In the genomic region with DNA sequence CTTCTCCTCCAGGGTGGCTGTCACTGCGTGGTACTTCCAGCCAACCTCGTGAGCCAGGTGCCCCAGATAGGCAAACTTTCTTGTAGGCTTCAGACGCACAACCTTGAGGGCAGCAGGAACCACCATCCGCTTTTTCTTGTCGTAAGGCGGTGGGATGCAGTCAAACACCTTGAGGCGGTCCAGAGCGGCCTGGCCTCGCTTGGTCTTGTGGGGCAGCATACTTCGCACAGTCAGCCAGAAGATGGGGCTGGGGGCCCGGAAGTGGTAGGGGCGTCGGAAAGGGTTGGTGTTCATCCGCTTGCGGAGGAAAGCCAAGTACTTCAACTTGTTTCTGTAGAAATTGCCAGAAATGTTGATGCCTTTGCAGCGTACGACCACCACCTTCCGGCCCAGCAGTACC, we compare ENCODE assay signal across 24 cellular contexts. TPM values are rescaled to one million over a fixed set of nuclear protein-coding genes. Genes with fewer than 3 reads are reported as not detected.
DNase-seq lines count a peak whose midpoint lies in the region; ATAC-seq, FAIRE-seq and TF ChIP-seq lines count a peak whose summit lies in the region.
"Had no signal": no experiment of that assay in that cellular context is flagged by ENCODE, and none has a peak within 500 bp of the region (broad histone marks: within the 10 kb centered on the region; RNA-seq: fewer than 3 reads in every experiment).

No MANE protein-coding gene starts in this region.

- H3K4me3 ChIP-seq in kidney (ENCODE audit: low read length in 2 of 2): no peak overlapping the region
- H3K4me3 ChIP-seq: A549; BLaER1 treated with 17β-estradiol and CSF1 and Interleukin-3, amounts not matched to agents 10 nM and 100 nM; GM12878; GM23338; HAP-1 had no signal

- no peaks in the 10 kb centered on the region for H4K20me1 ChIP-seq in H9 (ENCODE audit: control insufficient read depth, insufficient read depth, insufficient read length)

- H3K4me2 ChIP-seq in H9 (ENCODE audit: insufficient read depth, insufficient read length, low read length): no peak overlapping the region
- H3K4me2 ChIP-seq: A549; BLaER1 treated with 17β-estradiol and CSF1 and Interleukin-3, amounts not matched to agents 10 nM and 100 nM; GM23338 had no signal

- H3K27ac Mint-ChIP-seq in H9 (peak overlapping the region in 2 of 3 experiments; percentile 46 to 59; a peak in 2 of 7 replicates), activated B cell treated with CpG ODN at 0.5 μM for 24 hours (peak overlapping the region; percentile 31)
- H3K27ac Mint-ChIP-seq: CD4-positive, alpha-beta T cell; GM23338; HFFc6 had no signal

- H3K56ac ChIP-seq in H9 (ENCODE audit: insufficient read length, low read depth, low read length): no peak overlapping the region

- ATAC-seq in activated B cell treated with CpG ODN at 0.5 μM for 24 hours (ENCODE audit: low read depth): no peak
- ATAC-seq: A549, GM12878, GM23338 had no signal

- POLR2A ChIA-PET in activated B cell treated with CpG ODN at 0.5 μM for 24 hours (lab: Charles Lee): interaction anchor here (1.3 kb wide), 1 partner anchor 18 kb away, joined by 3 read pairs; the partner anchor contains the start of genes BBIP1 and SHOC2

- H2AFZ ChIP-seq in H9 (ENCODE audit: low read length): no peak overlapping the region
- H2AFZ ChIP-seq: GM23338 had no signal

- intact Hi-C loops in activated B cell treated with CpG ODN at 0.5 μM for 24 hours (cut with micrococcal nuclease): loop anchor here (2.0 kb wide), 1 partner anchor 16 kb away; no protein-coding TSS in a partner anchor
- intact Hi-C loops in kidney (cut with DNase I): no loop called here

- no peak overlapping the region for H3K27ac ChIP-seq in H9 (ENCODE audit: insufficient read length, low read depth, low read length)
- H3K27ac ChIP-seq in kidney (ENCODE audit: low read depth in 2 of 2, low read length in 2 of 2): no peak overlapping the region
- H3K27ac ChIP-seq: A549; BLaER1 treated with 17β-estradiol and CSF1 and Interleukin-3, amounts not matched to agents 10 nM and 100 nM had no signal

- H3K4me1 ChIP-seq in H9 (ENCODE audit: insufficient read depth, low read length): peaks cover 2% of the 10 kb centered on the region; the same call in 1 of the 2 replicates
- H3K4me1 ChIP-seq in kidney (ENCODE audit: control insufficient read depth in 1 of 2, insufficient read depth in 1 of 2, low read depth in 1 of 2, low read length in 2 of 2): peaks cover 0 to 6% of the 10 kb centered on the region in 2 donors
- H3K4me1 ChIP-seq: BE2C, HAP-1 had no signal

- WGBS in H9 (ENCODE audit: extremely low coverage, insufficient read length, low lambda C conversion rate): no CpG with 5 or more reads among the region's 18 CpGs

- no peak overlapping the region for H3K14ac ChIP-seq in H9 (ENCODE audit: insufficient read depth, low read length)

- H3K79me1 ChIP-seq in H9 (ENCODE audit: insufficient read depth, low read depth, low read length, poor library complexity, severe bottlenecking): no peaks in the 10 kb centered on the region

- no peak for TF ChIP-seq CTCF in H9 (conservative IDR thresholded peaks at IDR 0.05)
- no peak for TF ChIP-seq CTCF in activated B cell treated with CpG ODN at 0.5 μM for 24 hours (IDR thresholded peaks at IDR 0.05)
- TF ChIP-seq CTCF in kidney (IDR thresholded peaks at IDR 0.05; ENCODE audit: borderline replicate concordance, extremely low read depth, insufficient read depth): no peak

- H3K79me2 ChIP-seq in H9 (ENCODE audit: insufficient read depth, low read length): peaks cover 9% of the 10 kb centered on the region; the same call in 1 of the 2 replicates

- H3K9ac ChIP-seq in H9 (ENCODE audit: extremely low read depth, insufficient read length, low read length): no peak overlapping the region
- H3K9ac ChIP-seq in kidney (ENCODE audit: low read length in 2 of 2): no peak overlapping the region
- H3K9ac ChIP-seq: BLaER1 treated with 17β-estradiol and CSF1 and Interleukin-3, amounts not matched to agents 10 nM and 100 nM had no signal

- no peak overlapping the region for H3T11ph ChIP-seq in H9 (ENCODE audit: low read length)

- H3K36me3 Mint-ChIP-seq in H9 (ENCODE audit: insufficient read depth in 1 of 3, low read depth in 3 of 3) (peaks cover 0 to 10% (median 4%) of the 10 kb centered on the region in 3 experiments; a peak in 4 of 7 replicates), activated B cell treated with CpG ODN at 0.5 μM for 24 hours (ENCODE audit: low read depth) (peaks cover 39% of the 10 kb centered on the region)

- in situ Hi-C loops in KBM-7 (cut with MboI; ENCODE audit: low pct_unique_long_range_greater_than_20kb, low sequenced_read_pairs): no loop called here

- H3K23ac ChIP-seq in H9 (ENCODE audit: insufficient read length, low read depth, low read length): no peak overlapping the region

- no peaks in the 10 kb centered on the region for H3K36me3 ChIP-seq in kidney (ENCODE audit: control insufficient read depth in 1 of 2, insufficient read depth in 2 of 2, low read length in 2 of 2)
- H3K36me3 ChIP-seq: BE2C, HAP-1 had no signal

- no peaks in the 10 kb centered on the region; the same call in 1 of the 2 replicates for H3K27me3 Mint-ChIP-seq in H9 (ENCODE audit: low read depth)
- no peaks in the 10 kb centered on the region for H3K27me3 Mint-ChIP-seq in activated B cell treated with CpG ODN at 0.5 μM for 24 hours
- H3K27me3 Mint-ChIP-seq: CD4-positive, alpha-beta T cell; CD8-positive, alpha-beta memory T cell had no signal

- no peak for DNase-seq in H9
- DNase-seq in activated B cell treated with CpG ODN at 0.5 μM for 24 hours: no peak
- peak; percentile 41 for DNase-seq in kidney
- no peak for DNase-seq in KBM-7
- no peak for DNase-seq in HuH-7 (ENCODE audit: low spot score)
- DNase-seq in NCI-H2081 (lab: John Stamatoyannopoulos, UW): no peak
- DNase-seq: 8988T; ACHN; AML-193; BE2C; CD4-positive, alpha-beta T cell; CD8-positive, alpha-beta memory T cell; DMS 273 treated with DMSO at 0.1 percent for 48 hours; DMS79; EL; GDM1; HFFc6 had no signal

- H3K9me3 Mint-ChIP-seq in H9 (no peaks in the 10 kb centered on the region), activated B cell treated with CpG ODN at 0.5 μM for 24 hours (no peaks in the 10 kb centered on the region)
- H3K9me3 Mint-ChIP-seq: CD8-positive, alpha-beta memory T cell; GM23338; HFFc6 had no signal

- H2BK120ac ChIP-seq in H9 (ENCODE audit: low read depth, low read length, poor library complexity, severe bottlenecking): no peak overlapping the region

- CTCF ChIA-PET in activated B cell treated with CpG ODN at 0.5 μM for 24 hours (lab: Charles Lee): no interaction called here

- H3K4me1 Mint-ChIP-seq in H9: no peaks in the 10 kb centered on the region; a peak in 1 of 4 replicates
- H3K4me1 Mint-ChIP-seq in activated B cell treated with CpG ODN at 0.5 μM for 24 hours: peaks cover 46% of the 10 kb centered on the region

- no peak for FAIRE-seq in kidney (lab: Jason Lieb, UNC)
- FAIRE-seq: A549, D721Med, GM12878 had no signal

- H2BK12ac ChIP-seq in H9 (ENCODE audit: insufficient read length, low read depth, low read length): no peak overlapping the region

- H2AK5ac ChIP-seq in H9 (ENCODE audit: insufficient read length, low read length): no peak overlapping the region

- H4K5ac ChIP-seq in H9 (ENCODE audit: insufficient read length, low read depth, low read length): no peak overlapping the region

- no peak overlapping the region for H2BK5ac ChIP-seq in H9 (ENCODE audit: insufficient read length, low read length)

- no peak overlapping the region for H2BK20ac ChIP-seq in H9 (ENCODE audit: low read depth, low read length, poor library complexity, severe bottlenecking)

- H4K8ac ChIP-seq in H9 (replicated peaks; ENCODE audit: insufficient read length, low read depth, low read length): no peak overlapping the region

- no peak overlapping the region for H3K18ac ChIP-seq in H9 (ENCODE audit: insufficient read length, low read depth, low read length)

- H4K91ac ChIP-seq in H9 (ENCODE audit: insufficient read length, low read depth, low read length): no peak overlapping the region

- no peak overlapping the region for H2BK15ac ChIP-seq in H9 (ENCODE audit: low read depth, low read length)

- no peaks in the 10 kb centered on the region for H3K23me2 ChIP-seq in H9 (ENCODE audit: insufficient read length, low read depth, low read length, poor library complexity, severe bottlenecking)

- H3K27me3 ChIP-seq in H9 (ENCODE audit: insufficient read depth, low read length): no peaks in the 10 kb centered on the region
- H3K27me3 ChIP-seq: BE2C; BLaER1 treated with 17β-estradiol and CSF1 and Interleukin-3, amounts not matched to agents 10 nM and 100 nM had no signal

- no peaks in the 10 kb centered on the region for H3K9me3 ChIP-seq in H9 (ENCODE audit: control insufficient read depth, low read depth, low read length)
- H3K9me3 ChIP-seq in kidney (ENCODE audit: control insufficient read depth in 1 of 2, low read length in 2 of 2): no peaks in the 10 kb centered on the region
- H3K9me3 ChIP-seq: A549, BE2C, HAP-1 had no signal

- H3K4ac ChIP-seq in H9 (ENCODE audit: low read depth, low read length): no peak overlapping the region

- no peak overlapping the region for H3K4me3 Mint-ChIP-seq in H9
- H3K4me3 Mint-ChIP-seq in activated B cell treated with CpG ODN at 0.5 μM for 24 hours: no peak overlapping the region
- H3K4me3 Mint-ChIP-seq: CD14-positive monocyte; CD4-positive, alpha-beta T cell; GM23338; HFFc6 had no signal

RNA-seq across cellular contexts. Expression of gene SHOC2, which starts 17.4 kb away (rescaled TPM):
- total RNA-seq in H9 (2021) (23.5 and 23.7 TPM in 2 replicates), activated B cell treated with CpG ODN at 0.5 μM for 24 hours (92.7 and 106 TPM in 2 replicates), kidney (66.8 TPM)
- 18.0 TPM for polyA plus RNA-seq in kidney (ENCODE audit: insufficient read depth, low read depth, low replicate concordance)

RNA-seq across cellular contexts. Expression of gene BBIP1, which starts 17.8 kb away (rescaled TPM):
- total RNA-seq in H9 (2021) (18.8 and 22.3 TPM in 2 replicates), activated B cell treated with CpG ODN at 0.5 μM for 24 hours (28.4 and 29.0 TPM in 2 replicates), kidney (34.8 TPM)
- polyA plus RNA-seq in kidney (ENCODE audit: insufficient read depth, low read depth, low replicate concordance): 36.1 TPM
